In the genomic region with DNA sequence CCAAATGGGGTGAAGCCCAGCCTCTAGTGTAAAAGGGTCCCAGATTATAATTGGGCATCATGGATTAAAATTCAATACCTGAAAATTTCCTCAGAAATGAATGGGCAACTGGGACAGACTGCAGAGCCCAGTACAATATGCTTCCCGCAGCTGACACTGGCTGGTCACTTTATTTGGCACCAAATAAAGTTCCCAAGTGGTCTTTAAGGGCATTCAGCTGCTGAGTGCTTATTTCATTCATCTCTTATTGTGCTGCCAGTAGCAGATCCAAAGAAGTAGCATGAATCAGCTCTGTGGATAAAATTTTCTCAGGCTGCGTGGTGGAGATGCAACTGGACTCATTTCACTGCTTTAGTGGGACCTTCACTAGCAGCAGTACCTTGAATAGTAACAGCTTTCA, we compare ENCODE assay signal across 1 cellular context.
TF ChIP-seq lines count a peak whose summit lies in the region.

No MANE protein-coding gene starts in this region.

TF ChIP-seq in endothelial cell of umbilical vein, 7 proteins besides CTCF, POLR2A, EP300 and RAD21 (continued from another document):
- TF ChIP-seq GATA2 (IDR thresholded peaks at IDR 0.05; ENCODE audit: insufficient read depth, insufficient read length, low read depth, low read length), result no peak
- TF ChIP-seq MYC (IDR thresholded peaks at IDR 0.05; ENCODE audit: low read depth, low read length), result no peak
- no peak for TF ChIP-seq POLR2AphosphoS5 (IDR thresholded peaks at IDR 0.05; ENCODE audit: insufficient read depth, low read depth, low read length)
TF ChIP-seq in endothelial cell of umbilical vein: peak in this region for 0.
